3 cellular contexts compared by ENCODE assay signal in genomic region chr10:8304861-8305260, GRCh38.
"Had no signal": no experiment of that assay in that cellular context is flagged by ENCODE, and none has a peak within 500 bp of the region (broad histone marks: within the 10 kb centered on the region; RNA-seq: fewer than 3 reads in every experiment).

No MANE protein-coding gene starts in this region.

- ATAC-seq: GM12878 had no signal

- DNase-seq: GDM1, GF-D8 had no signal

- H3K4me3 ChIP-seq: GM12878 had no signal
